Comparison of ENCODE assay signal across 27 cellular contexts in the genomic region with DNA sequence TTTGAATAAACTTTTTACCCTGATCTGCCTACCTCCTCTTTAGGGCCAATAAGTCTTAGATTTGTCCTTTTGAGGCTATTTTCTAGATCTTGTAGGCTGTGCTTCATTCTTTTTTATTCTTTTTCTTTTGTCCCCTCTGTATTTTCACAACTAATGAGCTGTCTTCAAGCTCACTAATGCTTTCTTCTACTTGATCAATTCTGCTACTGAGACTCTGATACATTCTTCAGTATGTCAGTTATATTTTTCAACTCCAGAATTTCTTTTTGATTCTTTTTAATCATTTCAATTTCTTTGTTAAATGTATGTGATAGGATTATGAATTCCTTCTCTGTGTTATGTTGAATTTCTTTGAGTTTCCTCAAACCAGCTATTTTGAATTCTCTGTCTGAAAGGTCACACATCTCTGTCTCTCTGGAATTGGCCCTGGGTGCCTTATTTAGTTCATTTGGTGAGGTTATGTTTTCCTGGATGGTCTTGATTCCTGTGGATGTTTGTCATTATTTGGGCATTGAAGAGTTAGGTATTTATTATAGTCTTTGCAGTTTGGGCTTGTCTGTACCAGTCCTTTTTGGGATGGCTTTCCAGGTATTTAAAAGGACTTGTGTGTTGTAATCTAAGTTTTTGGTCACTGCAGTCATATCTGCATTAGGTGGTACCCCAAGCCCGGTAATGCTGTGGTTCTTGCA.
"Had no signal": no experiment of that assay in that cellular context is flagged by ENCODE, and none has a peak within 500 bp of the region (broad histone marks: within the 10 kb centered on the region; RNA-seq: fewer than 3 reads in every experiment).

No MANE protein-coding gene starts in this region.

- H3K4me1 ChIP-seq: colonic mucosa, esophagus muscularis mucosa, esophagus squamous epithelium, foreskin keratinocyte, gastrocnemius medialis, gastroesophageal sphincter, heart left ventricle, heart right ventricle had no signal

- H3K27me3 ChIP-seq: colonic mucosa, dorsolateral prefrontal cortex, esophagus muscularis mucosa, esophagus squamous epithelium, foreskin keratinocyte, gastrocnemius medialis, gastroesophageal sphincter, heart left ventricle, heart right ventricle had no signal

- H3K4me3 ChIP-seq: colonic mucosa, coronary artery, dorsolateral prefrontal cortex, esophagus muscularis mucosa, esophagus squamous epithelium, gastrocnemius medialis, gastroesophageal sphincter, heart left ventricle, heart right ventricle had no signal

- FAIRE-seq: endometrium, endothelial cell of umbilical vein, frontal cortex had no signal

- H3K27ac ChIP-seq: colonic mucosa, coronary artery, dorsolateral prefrontal cortex, epithelial cell of prostate, esophagus muscularis mucosa, esophagus squamous epithelium, foreskin keratinocyte, gastrocnemius medialis, gastroesophageal sphincter, heart left ventricle, heart right ventricle had no signal

- H3K9me3 ChIP-seq: colonic mucosa, esophagus squamous epithelium, gastrocnemius medialis had no signal

- ATAC-seq: effector memory CD8-positive, alpha-beta T cell; esophagus mucosa; foreskin keratinocyte; gastrocnemius medialis; gastroesophageal sphincter; heart left ventricle; heart right ventricle had no signal

- DNase-seq: colonic mucosa; cortex of kidney; dermis blood vessel endothelial cell; dorsolateral prefrontal cortex; effector CD4-positive, alpha-beta T cell; effector CD8-positive, alpha-beta T cell; effector memory CD4-positive, alpha-beta T cell; effector memory CD8-positive, alpha-beta T cell; endodermal cell; erythroblast; esophagus squamous epithelium; foreskin fibroblast; foreskin melanocyte; gastrocnemius medialis; glutamatergic neuron; head of caudate nucleus; heart left ventricle; heart right ventricle had no signal

- H3K36me3 ChIP-seq: colonic mucosa, esophagus muscularis mucosa, esophagus squamous epithelium, gastrocnemius medialis, gastroesophageal sphincter, heart left ventricle, heart right ventricle had no signal
